In the genomic region with DNA sequence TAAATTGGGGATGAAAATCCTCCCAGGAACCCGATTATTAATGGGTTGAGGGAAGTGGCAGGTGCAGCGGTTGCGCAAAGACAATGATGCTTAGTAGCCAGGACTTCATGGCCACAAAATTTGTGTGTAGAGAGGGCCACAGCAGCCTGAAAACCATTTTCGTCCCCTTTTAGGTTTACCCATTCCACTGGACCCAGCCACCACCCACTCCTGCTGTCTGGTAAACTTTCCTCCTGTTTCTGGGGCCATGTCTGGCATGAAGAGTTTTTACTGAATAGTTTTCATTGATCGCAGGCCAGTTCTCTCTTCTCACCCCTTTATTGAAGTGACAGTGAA, we compare ENCODE assay signal across 8 cellular contexts.
DNase-seq lines count a peak whose midpoint lies in the region; ATAC-seq and TF ChIP-seq lines count a peak whose summit lies in the region.

No MANE protein-coding gene starts in this region.

- TF ChIP-seq CTCF in mammary epithelial cell (conservative IDR thresholded peaks at IDR 0.05 in 1 of 2, IDR thresholded peaks at IDR 0.05 in 1 of 2; ENCODE audit: extremely low read depth in 1 of 2, insufficient read depth in 1 of 2, low read depth in 1 of 2, low read length in 2 of 2) = no peak
- TF ChIP-seq CTCF in mesothelial cell of epicardium (IDR thresholded peaks at IDR 0.05; ENCODE audit: unreplicated experiment) = no peak
- no peak for TF ChIP-seq CTCF in type B pancreatic cell (conservative IDR thresholded peaks at IDR 0.05)

- H3K27ac ChIP-seq in mammary epithelial cell (ENCODE audit: insufficient read depth, low read depth, low read length) = no peak overlapping the region

- peaks cover 8% of the 10 kb centered on the region for H3K9me3 Mint-ChIP-seq in activated naive CD4-positive, alpha-beta T cell treated with anti-CD3 and anti-CD28 coated beads, Interleukin-2, amount 50 U/mL, for 24 hours
- H3K9me3 Mint-ChIP-seq in mesothelial cell of epicardium = peaks cover 3% of the 10 kb centered on the region
- H3K9me3 Mint-ChIP-seq in type B pancreatic cell = no peaks in the 10 kb centered on the region

- dilution Hi-C loops in mammary epithelial cell (cut with HindIII; ENCODE audit: low sequenced_read_pairs) = no loop called here

- in situ Hi-C loops in mammary epithelial cell (cut with MboI; ENCODE audit: low sequenced_read_pairs in 2 of 2) = no loop called here

- H3K36me3 ChIP-seq in mammary epithelial cell (ENCODE audit: insufficient read depth, low read length) = no peaks in the 10 kb centered on the region

- 50% methylated on average over 2 of the region's 5 CpGs for WGBS in mammary epithelial cell (ENCODE audit: low coverage, missing lambda C conversion rate)

- no peak overlapping the region for H3K9ac ChIP-seq in mammary epithelial cell (ENCODE audit: insufficient read depth, low read length)

- H3K4me3 Mint-ChIP-seq in activated naive CD4-positive, alpha-beta T cell treated with anti-CD3 and anti-CD28 coated beads, Interleukin-2, amount 50 U/mL, for 24 hours = peak overlapping the region; percentile 83
- peak overlapping the region; percentile 72 for H3K4me3 Mint-ChIP-seq in mesothelial cell of epicardium
- peak overlapping the region; percentile 86 for H3K4me3 Mint-ChIP-seq in type B pancreatic cell

- H3K4me2 ChIP-seq in mammary epithelial cell (ENCODE audit: insufficient read depth, low read depth, low read length) = peak overlapping the region; percentile 28

- H4K20me1 ChIP-seq in mammary epithelial cell (ENCODE audit: insufficient read depth, low read length) = no peaks in the 10 kb centered on the region

- peaks cover 30% of the 10 kb centered on the region for H3K4me1 Mint-ChIP-seq in activated naive CD4-positive, alpha-beta T cell treated with anti-CD3 and anti-CD28 coated beads, Interleukin-2, amount 50 U/mL, for 24 hours
- peaks cover 12% of the 10 kb centered on the region for H3K4me1 Mint-ChIP-seq in mesothelial cell of epicardium
- H3K4me1 Mint-ChIP-seq in type B pancreatic cell (ENCODE audit: unreplicated experiment) = peaks cover 17% of the 10 kb centered on the region

- peak overlapping the region; percentile 72 for H2AFZ ChIP-seq in mammary epithelial cell (ENCODE audit: low read depth, low read length)

- H3K27ac Mint-ChIP-seq in activated naive CD4-positive, alpha-beta T cell treated with anti-CD3 and anti-CD28 coated beads, Interleukin-2, amount 50 U/mL, for 24 hours = peak overlapping the region; percentile 66
- peak overlapping the region; percentile 41 for H3K27ac Mint-ChIP-seq in mesothelial cell of epicardium
- peak overlapping the region; percentile 44 for H3K27ac Mint-ChIP-seq in type B pancreatic cell

- BruUV-seq in mammary epithelial cell (replicated peaks; lab: Mats Ljungman, UMichigan) = no TSS peak

- ATAC-seq in HG03469 (IDR thresholded peaks at IDR 0.05; ENCODE audit: unreplicated experiment) = no peak

- no peak for DNase-seq in activated naive CD4-positive, alpha-beta T cell (lab: John Stamatoyannopoulos, UW)
- DNase-seq in mammary epithelial cell (no peak), mesothelial cell of epicardium (ENCODE audit: low spot score in 2 of 2, unreplicated experiment in 2 of 2) (no peak), type B pancreatic cell (ENCODE audit: extremely low spot score, unreplicated experiment) (no peak), cerebellar cortex (ENCODE audit: low spot score) (no peak), GDM1 (lab: John Stamatoyannopoulos, UW) (no peak)

- CTCF ChIA-PET in mammary epithelial cell (lab: Charles Lee; ENCODE audit: low non-redundant PET) = interaction anchor here (0.7 kb wide), 1 partner anchor 299 kb away, joined by 4 read pairs; no protein-coding TSS in a partner anchor

- H3K4me3 ChIP-seq in mammary epithelial cell (replicated peaks in 1 of 3; ENCODE audit: insufficient read depth in 1 of 3, low read depth in 2 of 3, low read length in 3 of 3) = peak overlapping the region in 1 of 3 experiments; percentile 20

- no peaks in the 10 kb centered on the region for H3K9me3 ChIP-seq in mammary epithelial cell (replicated peaks; ENCODE audit: insufficient read depth, low read length)

- H3K27me3 ChIP-seq in mammary epithelial cell (ENCODE audit: insufficient read depth, low read length) = no peaks in the 10 kb centered on the region

- H3K4me1 ChIP-seq in mammary epithelial cell (ENCODE audit: insufficient read depth, low read length) = no peaks in the 10 kb centered on the region

- intact Hi-C loops in mammary epithelial cell (cut with micrococcal nuclease) = no loop called here

- H3K79me2 ChIP-seq in mammary epithelial cell (ENCODE audit: insufficient read depth, low read length) = no peaks in the 10 kb centered on the region

- peaks cover 4% of the 10 kb centered on the region for H3K36me3 Mint-ChIP-seq in activated naive CD4-positive, alpha-beta T cell treated with anti-CD3 and anti-CD28 coated beads, Interleukin-2, amount 50 U/mL, for 24 hours
- H3K36me3 Mint-ChIP-seq in mesothelial cell of epicardium = no peaks in the 10 kb centered on the region
- no peaks in the 10 kb centered on the region for H3K36me3 Mint-ChIP-seq in type B pancreatic cell

- H3K27me3 Mint-ChIP-seq in activated naive CD4-positive, alpha-beta T cell treated with anti-CD3 and anti-CD28 coated beads, Interleukin-2, amount 50 U/mL, for 24 hours = peaks cover 8% of the 10 kb centered on the region
- peaks cover 26% of the 10 kb centered on the region for H3K27me3 Mint-ChIP-seq in mesothelial cell of epicardium (ENCODE audit: low read depth)
- H3K27me3 Mint-ChIP-seq in type B pancreatic cell = peaks cover 8% of the 10 kb centered on the region
